In genomic region chr14:48008646-48009045, GRCh38 we compare ENCODE assay signal across 20 cellular contexts.
"Had no signal": no experiment of that assay in that cellular context is flagged by ENCODE, and none has a peak within 500 bp of the region (broad histone marks: within the 10 kb centered on the region; RNA-seq: fewer than 3 reads in every experiment).

No MANE protein-coding gene starts in this region.

- H3K9me3 ChIP-seq: body of pancreas, colonic mucosa, esophagus muscularis mucosa, psoas muscle, sigmoid colon, upper lobe of left lung had no signal

- H3K4me2 ChIP-seq: hepatocyte had no signal

- FAIRE-seq: kidney, TTC549 had no signal

- H3K4me3 ChIP-seq: body of pancreas, colonic mucosa, esophagus muscularis mucosa, hepatocyte, psoas muscle, sigmoid colon, spleen, upper lobe of left lung had no signal

- H3K4me1 ChIP-seq: body of pancreas, colonic mucosa, esophagus muscularis mucosa, psoas muscle, sigmoid colon, spleen, upper lobe of left lung had no signal

- H3K27ac ChIP-seq: body of pancreas, colonic mucosa, esophagus muscularis mucosa, hepatocyte, psoas muscle, sigmoid colon, spleen, upper lobe of left lung had no signal

- H3K36me3 ChIP-seq: colonic mucosa, esophagus muscularis mucosa, sigmoid colon, spleen, upper lobe of left lung had no signal

- H3K27me3 ChIP-seq: body of pancreas, colonic mucosa, esophagus muscularis mucosa, hepatocyte, sigmoid colon, spleen, upper lobe of left lung had no signal

- H2AFZ ChIP-seq: hepatocyte had no signal

- ATAC-seq: activated CD8-positive, alpha-beta T cell treated with anti-CD3 and anti-CD28 coated beads, Interleukin-2, amount 10 ng/mL, durations not matched to agents 7 days and 5 days; activated T-cell treated with anti-CD3 and anti-CD28 coated beads, Interleukin-2, amount 50 U/mL, for 72 hours; body of pancreas; psoas muscle; stimulated activated naive CD8-positive, alpha-beta T cell treated with anti-CD3 and anti-CD28 coated beads, Interleukin-15, amount 100 ng/mL, for 72 hours; WTC11 had no signal

- DNase-seq: activated CD4-positive, alpha-beta T cell treated with anti-CD3 and anti-CD28 coated beads for 48 hours; activated CD8-positive, alpha-beta memory T cell treated with anti-CD3 and anti-CD28 coated beads, Interleukin-2, amount 50 U/mL, for 4 hours; activated CD8-positive, alpha-beta T cell treated with anti-CD3 and anti-CD28 coated beads, Interleukin-2, amount 10 ng/mL, durations not matched to agents 7 days and 5 days; activated gamma-delta T cell treated with Interleukin-2 at 50 U/mL for 16 hours; activated T-cell treated with anti-CD3 and anti-CD28 coated beads, Interleukin-2, amount 50 U/mL, for 72 hours; amygdala; body of pancreas; caudate nucleus; colonic mucosa; kidney; midbrain; psoas muscle; sigmoid colon; spleen; stimulated activated naive CD8-positive, alpha-beta T cell treated with anti-CD3 and anti-CD28 coated beads, Interleukin-15, amount 100 ng/mL, for 72 hours; upper lobe of left lung had no signal

- H3K79me2 ChIP-seq: hepatocyte had no signal
